In the genomic region with DNA sequence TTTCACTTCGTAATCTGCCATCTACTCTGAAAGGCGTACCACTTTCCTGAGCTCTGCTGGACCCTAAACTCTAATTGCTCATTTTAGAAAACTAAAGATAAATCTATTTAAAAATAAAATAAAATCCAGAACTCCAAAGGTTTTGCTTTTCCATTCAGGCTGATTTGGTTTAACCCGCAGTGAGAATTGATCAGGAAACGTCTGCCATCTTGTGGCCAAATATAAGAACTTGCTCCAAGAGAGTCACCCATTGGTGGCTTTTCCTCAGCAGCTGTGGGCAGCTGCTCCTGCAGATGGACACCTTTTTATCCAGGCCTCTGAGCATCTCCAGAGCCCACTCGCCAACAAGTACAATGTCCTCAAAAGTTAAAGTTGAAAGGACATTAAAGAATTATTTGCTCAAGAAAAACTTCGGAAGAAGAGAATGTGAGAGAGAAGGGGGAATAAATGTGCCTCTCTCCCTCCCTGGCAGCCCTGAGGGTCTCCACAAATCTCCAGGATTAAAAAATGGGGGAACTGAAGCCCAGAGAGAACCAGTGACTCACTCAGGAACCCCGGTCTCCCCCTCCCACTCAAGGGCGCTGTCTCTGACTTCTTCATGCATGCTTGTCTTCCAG, we compare ENCODE assay signal across 3 cellular contexts.
TF ChIP-seq lines count a peak whose summit lies in the region.

No MANE protein-coding gene starts in this region.

TF ChIP-seq in HEK293T, 16 proteins besides CTCF, POLR2A, EP300 and RAD21 (continued from another document):
- TF ChIP-seq HDGF (IDR thresholded peaks at IDR 0.05; ENCODE audit: borderline replicate concordance) (no peak), ARNT (IDR thresholded peaks at IDR 0.05) (no peak), SUZ12 (IDR thresholded peaks at IDR 0.05) (no peak), ZNF384 (IDR thresholded peaks at IDR 0.05) (no peak), TARDBP (IDR thresholded peaks at IDR 0.05) (no peak)
- TF ChIP-seq, protein P1, sequence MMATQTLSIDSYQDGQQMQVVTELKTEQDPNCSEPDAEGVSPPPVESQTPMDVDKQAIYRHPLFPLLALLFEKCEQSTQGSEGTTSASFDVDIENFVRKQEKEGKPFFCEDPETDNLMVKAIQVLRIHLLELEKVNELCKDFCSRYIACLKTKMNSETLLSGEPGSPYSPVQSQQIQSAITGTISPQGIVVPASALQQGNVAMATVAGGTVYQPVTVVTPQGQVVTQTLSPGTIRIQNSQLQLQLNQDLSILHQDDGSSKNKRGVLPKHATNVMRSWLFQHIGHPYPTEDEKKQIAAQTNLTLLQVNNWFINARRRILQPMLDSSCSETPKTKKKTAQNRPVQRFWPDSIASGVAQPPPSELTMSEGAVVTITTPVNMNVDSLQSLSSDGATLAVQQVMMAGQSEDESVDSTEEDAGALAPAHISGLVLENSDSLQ (IDR thresholded peaks at IDR 0.05): no peak

TF ChIP-seq in SK-N-SH treated with all-trans-retinoic acid at 6 μM for 48 hours, 23 proteins besides CTCF, POLR2A, EP300 and RAD21 (continued from another document):
- TF ChIP-seq, protein P2, sequence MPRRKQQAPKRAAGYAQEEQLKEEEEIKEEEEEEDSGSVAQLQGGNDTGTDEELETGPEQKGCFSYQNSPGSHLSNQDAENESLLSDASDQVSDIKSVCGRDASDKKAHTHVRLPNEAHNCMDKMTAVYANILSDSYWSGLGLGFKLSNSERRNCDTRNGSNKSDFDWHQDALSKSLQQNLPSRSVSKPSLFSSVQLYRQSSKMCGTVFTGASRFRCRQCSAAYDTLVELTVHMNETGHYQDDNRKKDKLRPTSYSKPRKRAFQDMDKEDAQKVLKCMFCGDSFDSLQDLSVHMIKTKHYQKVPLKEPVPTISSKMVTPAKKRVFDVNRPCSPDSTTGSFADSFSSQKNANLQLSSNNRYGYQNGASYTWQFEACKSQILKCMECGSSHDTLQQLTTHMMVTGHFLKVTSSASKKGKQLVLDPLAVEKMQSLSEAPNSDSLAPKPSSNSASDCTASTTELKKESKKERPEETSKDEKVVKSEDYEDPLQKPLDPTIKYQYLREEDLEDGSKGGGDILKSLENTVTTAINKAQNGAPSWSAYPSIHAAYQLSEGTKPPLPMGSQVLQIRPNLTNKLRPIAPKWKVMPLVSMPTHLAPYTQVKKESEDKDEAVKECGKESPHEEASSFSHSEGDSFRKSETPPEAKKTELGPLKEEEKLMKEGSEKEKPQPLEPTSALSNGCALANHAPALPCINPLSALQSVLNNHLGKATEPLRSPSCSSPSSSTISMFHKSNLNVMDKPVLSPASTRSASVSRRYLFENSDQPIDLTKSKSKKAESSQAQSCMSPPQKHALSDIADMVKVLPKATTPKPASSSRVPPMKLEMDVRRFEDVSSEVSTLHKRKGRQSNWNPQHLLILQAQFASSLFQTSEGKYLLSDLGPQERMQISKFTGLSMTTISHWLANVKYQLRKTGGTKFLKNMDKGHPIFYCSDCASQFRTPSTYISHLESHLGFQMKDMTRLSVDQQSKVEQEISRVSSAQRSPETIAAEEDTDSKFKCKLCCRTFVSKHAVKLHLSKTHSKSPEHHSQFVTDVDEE (CRISPR knock-in tag; IDR thresholded peaks at IDR 0.05): no peak
- TF ChIP-seq TOX (CRISPR knock-in tag; IDR thresholded peaks at IDR 0.05; ENCODE audit: borderline replicate concordance) (no peak), ARNTL (CRISPR knock-in tag; IDR thresholded peaks at IDR 0.05; ENCODE audit: borderline replicate concordance, low read depth) (no peak), ISL1 (CRISPR knock-in tag; IDR thresholded peaks at IDR 0.05) (no peak)
TF ChIP-seq in SK-N-SH treated with all-trans-retinoic acid at 6 μM for 48 hours: peak in this region for 0.

TF ChIP-seq in H1, 55 proteins besides CTCF, POLR2A, EP300 and RAD21 (continued from another document):
- TF ChIP-seq SIRT6 (IDR thresholded peaks at IDR 0.05; ENCODE audit: low read length): no peak
- no peak for TF ChIP-seq TBP (IDR thresholded peaks at IDR 0.05; ENCODE audit: low read depth, low read length)
TF ChIP-seq in H1: peak in this region for 0.
